ENCODE assay signal across 1 cellular context in genomic region chr2:202355993-202356505, GRCh38.
TF ChIP-seq lines count a peak whose summit lies in the region.

No MANE protein-coding gene starts in this region.

TF ChIP-seq in K562, 482 proteins besides CTCF, POLR2A, EP300 and RAD21 (continued from another document):
- TF ChIP-seq MCM2 (IDR thresholded peaks at IDR 0.05; ENCODE audit: low read depth) (no peak), ZNF143 (CRISPR knock-in tag; IDR thresholded peaks at IDR 0.05) (no peak), NBN (IDR thresholded peaks at IDR 0.05; ENCODE audit: low read depth) (no peak)
